Comparison of ENCODE assay signal across 20 cellular contexts in genomic region chr6:31713991-31714684, GRCh38. TPM values are rescaled to one million over a fixed set of nuclear protein-coding genes. Genes with fewer than 3 reads are reported as not detected.
DNase-seq lines count a peak whose midpoint lies in the region; TF ChIP-seq lines count a peak whose summit lies in the region.
"Had no signal": no experiment of that assay in that cellular context is flagged by ENCODE, and none has a peak within 500 bp of the region (broad histone marks: within the 10 kb centered on the region; RNA-seq: fewer than 3 reads in every experiment).

No MANE protein-coding gene starts in this region.

- H3K4me1 Mint-ChIP-seq in progenitor cell of endocrine pancreas (ENCODE audit: low read depth), result peaks cover 32% of the 10 kb centered on the region

- H3K36me3 ChIP-seq in HAP-1 (replicated peaks), result no peaks in the 10 kb centered on the region
- H3K36me3 ChIP-seq: SJSA1 had no signal

- peak overlapping the region; percentile 88 for H3K27ac Mint-ChIP-seq in progenitor cell of endocrine pancreas
- H3K27ac Mint-ChIP-seq: activated CD8-positive, alpha-beta memory T cell treated with anti-CD3 and anti-CD28 coated beads, Interleukin-2, amount 10 ng/mL, durations not matched to agents 7 days and 5 days; activated naive CD8-positive, alpha-beta T cell had no signal

- peak; percentile 23 to 38 for DNase-seq in HAP-1 (ENCODE audit: low spot score in 2 of 2)
- DNase-seq in NCI-H2227 treated with DMSO at 0.1 percent for 48 hours (lab: John Stamatoyannopoulos, UW), result peak; percentile 95
- peak; percentile 56 for DNase-seq in iPS-NIHi11 (ENCODE audit: low spot score)
- no peak for DNase-seq in progenitor cell of endocrine pancreas (ENCODE audit: low spot score, unreplicated experiment)
- DNase-seq in G401 (ENCODE audit: low spot score), result no peak
- DNase-seq in Kasumi-1 (lab: John Stamatoyannopoulos, UW), result no peak
- DNase-seq in kidney glomerular epithelial cell (lab: John Stamatoyannopoulos, UW), result no peak
- DNase-seq: activated CD8-positive, alpha-beta memory T cell treated with anti-CD3 and anti-CD28 coated beads, Interleukin-2, amount 10 ng/mL, durations not matched to agents 7 days and 5 days; CD4-positive, CD25-positive, alpha-beta regulatory T cell; GF-D8; hippocampal formation; midbrain; NCI-H1092 treated with DMSO at 0.1 percent for 48 hours; stimulated activated naive CD8-positive, alpha-beta T cell treated with anti-CD3 and anti-CD28 coated beads, Interleukin-15, Interleukin-2, amounts not matched to agents 100 U/mL and 50 U/mL, for 24 hours had no signal

- no peaks in the 10 kb centered on the region for H3K36me3 Mint-ChIP-seq in progenitor cell of endocrine pancreas (ENCODE audit: insufficient read depth)
- H3K36me3 Mint-ChIP-seq: activated CD8-positive, alpha-beta memory T cell treated with anti-CD3 and anti-CD28 coated beads, Interleukin-2, amount 10 ng/mL, durations not matched to agents 7 days and 5 days; activated naive CD8-positive, alpha-beta T cell; CD4-positive, CD25-positive, alpha-beta regulatory T cell had no signal

- no peaks in the 10 kb centered on the region for H3K27me3 ChIP-seq in HAP-1 (ENCODE audit: low read depth)
- H3K27me3 ChIP-seq: SJSA1 had no signal

- no peaks in the 10 kb centered on the region for H3K9me3 Mint-ChIP-seq in progenitor cell of endocrine pancreas (ENCODE audit: low read depth)
- H3K9me3 Mint-ChIP-seq: CD4-positive, CD25-positive, alpha-beta regulatory T cell had no signal

- H3K4me3 ChIP-seq in HAP-1, result no peak overlapping the region
- H3K4me3 ChIP-seq: SJSA1 had no signal

- H3K27me3 Mint-ChIP-seq in progenitor cell of endocrine pancreas, result peaks cover 11% of the 10 kb centered on the region
- H3K27me3 Mint-ChIP-seq: activated naive CD8-positive, alpha-beta T cell had no signal

- H3K4me1 ChIP-seq in HAP-1, result peaks cover 7% of the 10 kb centered on the region

- in situ Hi-C loops in HAP-1 (cut with MboI; ENCODE audit: low sequenced_read_pairs) (no loop called here), G401 (cut with HindIII; ENCODE audit: low sequenced_read_pairs) (no loop called here)

- no peak for TF ChIP-seq CTCF in progenitor cell of endocrine pancreas (IDR thresholded peaks at IDR 0.05; ENCODE audit: unreplicated experiment)

- no peaks in the 10 kb centered on the region for H3K9me3 ChIP-seq in HAP-1
- H3K9me3 ChIP-seq: SJSA1 had no signal

- H3K4me3 Mint-ChIP-seq in progenitor cell of endocrine pancreas (ENCODE audit: low read depth), result no peak overlapping the region
- H3K4me3 Mint-ChIP-seq: activated CD8-positive, alpha-beta memory T cell treated with anti-CD3 and anti-CD28 coated beads, Interleukin-2, amount 10 ng/mL, durations not matched to agents 7 days and 5 days; activated naive CD8-positive, alpha-beta T cell; CD4-positive, CD25-positive, alpha-beta regulatory T cell had no signal

RNA-seq across cellular contexts. Expression of gene LY6G6D, which starts 1.0 kb away (rescaled TPM):
- total RNA-seq in progenitor cell of endocrine pancreas, result not detected in 2 replicates
- total RNA-seq in G401 (2014; rRNA removed; shearing (Covaris generic)), result not detected in 2 replicates
- total RNA-seq: activated CD8-positive, alpha-beta memory T cell treated with anti-CD3 and anti-CD28 coated beads, Interleukin-2, amount 10 ng/mL, durations not matched to agents 7 days and 5 days; CD4-positive, CD25-positive, alpha-beta regulatory T cell; cerebellum; esophagus mucosa; HT-29; sciatic nerve; SJSA1 had no signal

RNA-seq across cellular contexts. Expression of gene LY6G6C, which starts 7.4 kb away (rescaled TPM):
- 0.60 and 1.3 TPM in 2 replicates for total RNA-seq in progenitor cell of endocrine pancreas
- total RNA-seq in G401 (2014; rRNA removed; shearing (Covaris generic)), result not detected in 2 replicates
- total RNA-seq: activated CD8-positive, alpha-beta memory T cell treated with anti-CD3 and anti-CD28 coated beads, Interleukin-2, amount 10 ng/mL, durations not matched to agents 7 days and 5 days; CD4-positive, CD25-positive, alpha-beta regulatory T cell; cerebellum; HT-29; SJSA1 had no signal

RNA-seq across cellular contexts. Expression of gene LY6G6F, which starts 7.5 kb away (rescaled TPM):
- not detected in 2 replicates for total RNA-seq in progenitor cell of endocrine pancreas
- 1.1 TPM in 1 of 2 replicates, not detected in the other for total RNA-seq in G401 (2014; rRNA removed; shearing (Covaris generic))
- total RNA-seq: activated CD8-positive, alpha-beta memory T cell treated with anti-CD3 and anti-CD28 coated beads, Interleukin-2, amount 10 ng/mL, durations not matched to agents 7 days and 5 days; esophagus mucosa; HT-29; sciatic nerve; SJSA1 had no signal

RNA-seq across cellular contexts. Expression of gene MPIG6B, which starts 9.0 kb away (rescaled TPM):
- not detected in 2 replicates for total RNA-seq in progenitor cell of endocrine pancreas
- total RNA-seq in G401 (2014; rRNA removed; shearing (Covaris generic)), result not detected in 2 replicates
- total RNA-seq: cerebellum, SJSA1 had no signal

RNA-seq across cellular contexts. Expression of gene ABHD16A, which starts 11.0 kb away (rescaled TPM):
- total RNA-seq in progenitor cell of endocrine pancreas, result 93.0 and 96.9 TPM in 2 replicates
- total RNA-seq in G401 (2014; rRNA removed; shearing (Covaris generic)), result 43.9 and 47.3 TPM in 2 replicates

Comparison
In these comparisons a context has a peak if more than half of its experiments do, and no peak if none do; other contexts are left out.
1. DNase-seq: peak in HAP-1 (2 of 2), NCI-H2227 treated with DMSO at 0.1 percent for 48 hours (single experiment) and iPS-NIHi11 (single experiment); none in progenitor cell of endocrine pancreas (single experiment), G401 (single experiment), Kasumi-1 (0 of 2) and kidney glomerular epithelial cell (single experiment).